In genomic region chr7:8295638-8296361, GRCh38 we compare ENCODE assay signal across 8 cellular contexts. TPM values are rescaled to one million over a fixed set of nuclear protein-coding genes. Genes with fewer than 3 reads are reported as not detected.
DNase-seq lines count a peak whose midpoint lies in the region; ATAC-seq, FAIRE-seq and TF ChIP-seq lines count a peak whose summit lies in the region.

No MANE protein-coding gene starts in this region.

- H3K9ac ChIP-seq in SK-N-SH (no peak overlapping the region), HepG2 (ENCODE audit: insufficient read depth, low read depth, low read length) (no peak overlapping the region)

- ATAC-seq in GM18520 (IDR thresholded peaks at IDR 0.05; ENCODE audit: unreplicated experiment) (peak; percentile 99), HG02970 (IDR thresholded peaks at IDR 0.05; ENCODE audit: low FRiP score, unreplicated experiment) (peak; percentile 72), HepG2 (peak; percentile 92)

- peak; percentile 44 to 54 (median 52) for DNase-seq in CD4-positive, alpha-beta memory T cell
- DNase-seq in NCI-H1436 (lab: John Stamatoyannopoulos, UW) (peak; percentile 92), SK-N-SH (peak; percentile 71), coronary artery (ENCODE audit: low spot score) (no peak), HepG2 (ENCODE audit: low spot score) (peak; percentile 80), suprapubic skin (ENCODE audit: low spot score in 2 of 2) (no peak)

- H3K4me3 Mint-ChIP-seq in CD4-positive, alpha-beta memory T cell, result no peak overlapping the region

- H3K4me1 ChIP-seq in CD4-positive, alpha-beta memory T cell (ENCODE audit: insufficient read depth, low read length), result no peaks in the 10 kb centered on the region
- H3K4me1 ChIP-seq in SK-N-SH (ENCODE audit: control insufficient read depth in 1 of 2, insufficient read depth in 2 of 2, low read depth in 1 of 2, low read length in 1 of 2) (peaks cover 0 to 21% of the 10 kb centered on the region in 2 experiments; a peak in 2 of 4 replicates), HepG2 (ENCODE audit: insufficient read depth, low read length) (no peaks in the 10 kb centered on the region), suprapubic skin (peaks cover 4% of the 10 kb centered on the region)

- 27% methylated on average over 6 of the region's 6 CpGs for WGBS in SK-N-SH (ENCODE audit: low lambda C conversion rate)
- WGBS in HepG2 (ENCODE audit: low lambda C conversion rate), result 8% methylated on average over 6 of the region's 6 CpGs
- WGBS in suprapubic skin, result 28% methylated on average over 6 of the region's 6 CpGs

- no peak overlapping the region for H3K4me2 ChIP-seq in SK-N-SH
- no peak overlapping the region; the same call in 1 of the 2 replicates for H3K4me2 ChIP-seq in HepG2 (ENCODE audit: low read depth, low read length)

- H3K27me3 ChIP-seq in CD4-positive, alpha-beta memory T cell (ENCODE audit: insufficient read depth, low read length), result no peaks in the 10 kb centered on the region
- no peaks in the 10 kb centered on the region for H3K27me3 ChIP-seq in SK-N-SH (ENCODE audit: insufficient read depth)
- H3K27me3 ChIP-seq in HepG2 (ENCODE audit: control insufficient read depth in 1 of 2, insufficient read depth in 2 of 2, low read length in 2 of 2), result no peaks in the 10 kb centered on the region
- H3K27me3 ChIP-seq in suprapubic skin, result no peaks in the 10 kb centered on the region

- peak; percentile 93 for TF ChIP-seq CTCF in SK-N-SH (IDR thresholded peaks at IDR 0.05)
- TF ChIP-seq CTCF in coronary artery (IDR thresholded peaks at IDR 0.05), result peak; percentile 53
- TF ChIP-seq CTCF in HepG2 (CRISPR knock-in tag; IDR thresholded peaks at IDR 0.05), result peak; percentile 82
- peak; percentile 43 to 65 for TF ChIP-seq CTCF in suprapubic skin (IDR thresholded peaks at IDR 0.05)

- no peaks in the 10 kb centered on the region for H3F3A ChIP-seq in SK-N-SH (replicated peaks; ENCODE audit: insufficient read depth)

- intact Hi-C loops in CD4-positive, alpha-beta memory T cell (cut with micrococcal nuclease), result loop anchor here (1.0 to 10.0 kb wide), 7 partner anchors 78 to 1192 kb away; partner anchors contain the start of gene C1GALT1
- intact Hi-C loops in HepG2 (cut with micrococcal nuclease; ENCODE audit: unreplicated experiment), result loop anchor here (5.0 kb wide), 1 partner anchor 78 kb away; no protein-coding TSS in a partner anchor

- H3K9me3 Mint-ChIP-seq in CD4-positive, alpha-beta memory T cell, result no peaks in the 10 kb centered on the region

- no peaks in the 10 kb centered on the region for H3K36me3 ChIP-seq in CD4-positive, alpha-beta memory T cell (ENCODE audit: insufficient read depth, low read length)
- H3K36me3 ChIP-seq in SK-N-SH (replicated peaks in 1 of 2; ENCODE audit: control insufficient read depth in 1 of 2, insufficient read depth in 2 of 2, low read length in 1 of 2), result no peaks in the 10 kb centered on the region
- H3K36me3 ChIP-seq in HepG2 (replicated peaks in 1 of 2; ENCODE audit: control insufficient read depth in 1 of 2, insufficient read depth in 2 of 2, low read length in 2 of 2), result no peaks in the 10 kb centered on the region
- no peaks in the 10 kb centered on the region for H3K36me3 ChIP-seq in suprapubic skin

- no peaks in the 10 kb centered on the region for H3K36me3 Mint-ChIP-seq in CD4-positive, alpha-beta memory T cell

- H2AFZ ChIP-seq in SK-N-SH (ENCODE audit: low read depth) (peak overlapping the region; percentile 80), HepG2 (ENCODE audit: low read length) (no peak overlapping the region)

- no peaks in the 10 kb centered on the region for H4K20me1 ChIP-seq in SK-N-SH (ENCODE audit: insufficient read depth)
- H4K20me1 ChIP-seq in HepG2 (ENCODE audit: insufficient read depth, low read length), result no peaks in the 10 kb centered on the region

- H3K4me1 Mint-ChIP-seq in CD4-positive, alpha-beta memory T cell, result peaks cover 0 to 1% (median 0%) of the 10 kb centered on the region in 4 donors

- H3K9me3 ChIP-seq in CD4-positive, alpha-beta memory T cell (ENCODE audit: control insufficient read depth in 1 of 2, low read length in 2 of 2), result no peaks in the 10 kb centered on the region
- H3K9me3 ChIP-seq in SK-N-SH (no peaks in the 10 kb centered on the region), HepG2 (ENCODE audit: low read length) (no peaks in the 10 kb centered on the region), suprapubic skin (no peaks in the 10 kb centered on the region)

- no TSS peak for BruUV-seq in HepG2 (replicated peaks; lab: Mats Ljungman, UMichigan)

- peak in 1 of 2 experiments; percentile 60; a peak in 2 of 4 replicates for TF ChIP-seq EP300 in SK-N-SH (IDR thresholded peaks at IDR 0.05; ENCODE audit: borderline replicate concordance in 1 of 2, low read depth in 1 of 2, low read length in 1 of 2)
- no peak for TF ChIP-seq EP300 in HepG2 (IDR thresholded peaks at IDR 0.05; ENCODE audit: low read depth in 2 of 2, low read length in 2 of 2)
- no peak for TF ChIP-seq EP300 in HepG2 (CRISPR knock-in tag; IDR thresholded peaks at IDR 0.05; ENCODE audit: borderline replicate concordance)
- no peak for TF ChIP-seq EP300 in suprapubic skin (IDR thresholded peaks at IDR 0.05)

- H3K4me3 ChIP-seq in CD4-positive, alpha-beta memory T cell (ENCODE audit: low read length in 2 of 2), result no peak overlapping the region
- peak overlapping the region in 1 of 2 experiments; percentile 17; a peak in 1 of 4 replicates for H3K4me3 ChIP-seq in SK-N-SH (ENCODE audit: low read depth in 2 of 2, low read length in 1 of 2)
- no peak overlapping the region for H3K4me3 ChIP-seq in coronary artery
- H3K4me3 ChIP-seq in HepG2 (replicated peaks in 1 of 3; ENCODE audit: insufficient read depth in 1 of 3, low read depth in 2 of 3, low read length in 3 of 3), result no peak overlapping the region
- H3K4me3 ChIP-seq in suprapubic skin, result no peak overlapping the region

- CTCF ChIA-PET in CD4-positive, alpha-beta memory T cell (lab: Charles Lee; ENCODE audit: partially characterized antibody), result interaction anchor here (0.8 to 2.0 kb wide), 20 partner anchors 7 to 1780 kb away, joined by 3 to 19 read pairs (median 4); no protein-coding TSS in a partner anchor
- CTCF ChIA-PET in SK-N-SH (lab: Yijun Ruan, JAX), result interaction anchor here (0.6 to 3.7 kb wide), 81 partner anchors 10 to 1196 kb away, joined by 3 to 83 read pairs (median 4); partner anchors contain the start of genes ICA1 and UMAD1
- CTCF ChIA-PET in HepG2 (lab: Yijun Ruan, JAX; ENCODE audit: low intra/inter-chr PET ratio, low total read pairs), result interaction anchor here (0.9 to 1.4 kb wide), 2 partner anchors 18 to 871 kb away, joined by 4 to 8 read pairs; no protein-coding TSS in a partner anchor

- POLR2A ChIA-PET in CD4-positive, alpha-beta memory T cell (lab: Charles Lee; ENCODE audit: partially characterized antibody), result no interaction called here
- POLR2A ChIA-PET in SK-N-SH (lab: Yijun Ruan, JAX), result interaction anchor here (0.6 to 2.1 kb wide), 8 partner anchors 34 to 871 kb away, joined by 3 to 49 read pairs (median 6); partner anchors contain the start of genes ICA1 and UMAD1
- POLR2A ChIA-PET in HepG2 (lab: Yijun Ruan, JAX), result no interaction called here

- H3K27ac Mint-ChIP-seq in CD4-positive, alpha-beta memory T cell, result no peak overlapping the region

- peak; percentile 90 for FAIRE-seq in HepG2 (lab: Jason Lieb, UNC)

- H3K27me3 Mint-ChIP-seq in CD4-positive, alpha-beta memory T cell, result peaks cover 8 to 12% of the 10 kb centered on the region in 2 donors

- no peaks in the 10 kb centered on the region for H3K9me2 ChIP-seq in SK-N-SH

- peak; percentile 100 for TF ChIP-seq RAD21 in SK-N-SH (IDR thresholded peaks at IDR 0.05; ENCODE audit: low read length)
- peak; percentile 74 for TF ChIP-seq RAD21 in HepG2 (CRISPR knock-in tag; IDR thresholded peaks at IDR 0.05)

- in situ Hi-C loops in HepG2 (cut with HindIII; ENCODE audit: extremely low pct_ligation_motif_present, low pct_unique_long_range_greater_than_20kb), result no loop called here

- no peak overlapping the region for H3K27ac ChIP-seq in CD4-positive, alpha-beta memory T cell (ENCODE audit: low read depth, low read length)
- H3K27ac ChIP-seq in SK-N-SH (ENCODE audit: low read depth in 2 of 2, low read length in 1 of 2), result peak overlapping the region in 1 of 2 experiments; percentile 100; a peak in 2 of 4 replicates
- H3K27ac ChIP-seq in coronary artery, result no peak overlapping the region
- H3K27ac ChIP-seq in HepG2 (ENCODE audit: extremely low read length, insufficient read depth, low read length), result no peak overlapping the region
- H3K27ac ChIP-seq in suprapubic skin, result no peak overlapping the region

- H3K79me2 ChIP-seq in SK-N-SH (ENCODE audit: insufficient read depth) (no peaks in the 10 kb centered on the region), HepG2 (ENCODE audit: insufficient read depth, low read length) (no peaks in the 10 kb centered on the region)

- no peak for TF ChIP-seq POLR2A in HepG2 (IDR thresholded peaks at IDR 0.05; ENCODE audit: insufficient read depth in 1 of 2, low read depth in 2 of 2, low read length in 2 of 2)
- TF ChIP-seq POLR2A in suprapubic skin (IDR thresholded peaks at IDR 0.05), result no peak

RNA-seq across cellular contexts. Expression of gene ICA1, which starts 33.8 kb away (rescaled TPM):
- 1 to 10 TPM; 1.2 TPM for total RNA-seq in CD4-positive, alpha-beta memory T cell
- 1 to 10 TPM; 3.6 to 7.4 TPM for polyA plus RNA-seq in CD4-positive, alpha-beta memory T cell
- polyA plus RNA-seq in SK-N-SH (2012; rRNA removed), result 2.4 and 5.4 TPM in 2 replicates
- polyA plus RNA-seq in SK-N-SH (2012; cell fraction: cytosol; rRNA removed), result 7.3 and 8.9 TPM in 2 replicates
- 7.5 and 10.2 TPM in 2 replicates for polyA plus RNA-seq in SK-N-SH (2012; cell fraction: nucleus; rRNA removed)
- total RNA-seq in HepG2 (2016; rRNA removed; fragmentation: Illumina TruSeq; extraction: Trizol), result 0.29 TPM in 1 of 2 replicates, not detected in the other
- total RNA-seq in HepG2 (2016; cell fraction: cytosol; rRNA removed; fragmentation: Illumina TruSeq; extraction: Trizol; ENCODE audit: low read depth), result not detected in 2 replicates
- total RNA-seq in HepG2 (2016; cell fraction: insoluble cytoplasmic fraction; rRNA removed; fragmentation: Illumina TruSeq; extraction: Trizol), result 0.24 and 0.68 TPM in 2 replicates
- total RNA-seq in HepG2 (2016; cell fraction: membrane; rRNA removed; fragmentation: Illumina TruSeq; extraction: Trizol), result 0.09 TPM in 1 of 2 replicates, not detected in the other
- 1.2 TPM in 1 of 2 replicates, not detected in the other for total RNA-seq in HepG2 (2016; cell fraction: nucleus; rRNA removed; fragmentation: Illumina TruSeq; extraction: Trizol)
- not detected in 2 replicates for polyA plus RNA-seq in HepG2 (2011; rRNA removed)
- not detected in 2 replicates for polyA plus RNA-seq in HepG2 (2011; cell fraction: cytosol; rRNA removed)
- polyA plus RNA-seq in HepG2 (2011; cell fraction: nucleus; rRNA removed), result not detected in 2 replicates
- polyA plus RNA-seq in HepG2 (2012), result not detected in 2 replicates
- not detected in 2 replicates for polyA plus RNA-seq in HepG2 (2016; cell fraction: cytosol; fragmentation: Illumina TruSeq; extraction: Trizol; ENCODE audit: low read depth)
- not detected in 2 replicates for polyA plus RNA-seq in HepG2 (2016; cell fraction: insoluble cytoplasmic fraction; fragmentation: Illumina TruSeq; extraction: Trizol; ENCODE audit: low read depth)
- polyA plus RNA-seq in HepG2 (2016; cell fraction: membrane; fragmentation: Illumina TruSeq; extraction: Trizol; ENCODE audit: low read depth), result 0.14 TPM in 1 of 2 replicates, not detected in the other
- polyA plus RNA-seq in HepG2 (2016; cell fraction: nucleus; fragmentation: Illumina TruSeq; extraction: Trizol; ENCODE audit: insufficient read depth, low read depth), result not detected in 2 replicates
- 1.7 TPM in 1 of 2 replicates, not detected in the other for polyA minus RNA-seq in HepG2 (2011; rRNA and poly(A)+ RNA removed; ENCODE audit: low replicate concordance)
- not detected in 2 replicates for polyA minus RNA-seq in HepG2 (2011; cell fraction: cytosol; rRNA and poly(A)+ RNA removed)
- polyA minus RNA-seq in HepG2 (2011; cell fraction: nucleus; rRNA and poly(A)+ RNA removed), result not detected in 2 replicates
- total RNA-seq in suprapubic skin, result 100 to 1,000 TPM in 1 of 4 donors, 10 to 100 TPM in 3; 22.3 to 140 (median 38.8) TPM

Comparison
In these comparisons a context has a peak if more than half of its experiments do, and no peak if none do; other contexts are left out.
1. DNase-seq: peak in CD4-positive, alpha-beta memory T cell (5 of 5), NCI-H1436 (single experiment), SK-N-SH (single experiment) and HepG2 (single experiment); none in coronary artery (single experiment) and suprapubic skin (0 of 2).
2. RNA of gene ICA1, which starts 33.8 kb away (total RNA-seq): 22.3 to 140 TPM in suprapubic skin; 1.2 TPM in CD4-positive, alpha-beta memory T cell and 0.09 to 1.2 TPM in HepG2; every median in the first group is over 10 times any median in the second.
3. Peak in every context shown above with its lines, with median percentiles within 50 percentile points of each other: ATAC-seq and CTCF ChIP-seq.